Comparison of ENCODE assay signal across 8 cellular contexts in genomic region chr6:113980937-113981554, GRCh38. TPM values are rescaled to one million over a fixed set of nuclear protein-coding genes. Genes with fewer than 3 reads are reported as not detected.
DNase-seq lines count a peak whose midpoint lies in the region; ATAC-seq and TF ChIP-seq lines count a peak whose summit lies in the region.

No MANE protein-coding gene starts in this region.

- intact Hi-C loops in PC-3 (cut with micrococcal nuclease), result no loop called here

- no peak for TF ChIP-seq EP300 in upper lobe of left lung (IDR thresholded peaks at IDR 0.05)

- no peak overlapping the region for H3K4me2 ChIP-seq in PC-3 (ENCODE audit: low read length)

- H4K20me1 ChIP-seq in PC-3 (ENCODE audit: low read length), result no peaks in the 10 kb centered on the region

- TF ChIP-seq CTCF in PC-3 (conservative IDR thresholded peaks at IDR 0.05; ENCODE audit: low read depth, low read length) (peak; percentile 66), fibroblast of the aortic adventitia (IDR thresholded peaks at IDR 0.05; ENCODE audit: insufficient read depth, low read length) (peak; percentile 57), upper lobe of left lung (IDR thresholded peaks at IDR 0.05) (peak in 4 of 6 experiments; percentile 15 to 28 (median 22))

- DNase-seq in Daoy (ENCODE audit: low read depth) (peak; percentile 28), PC-3 (peak; percentile 45), fibroblast of the aortic adventitia (ENCODE audit: low read depth) (peak; percentile 27), upper lobe of left lung (no peak), DMS114 treated with DMSO at 0.1 percent for 48 hours (lab: John Stamatoyannopoulos, UW; ENCODE audit: unreplicated experiment) (no peak)
- no peak for DNase-seq in stimulated activated CD4-positive, alpha-beta T cell treated with anti-CD3 and anti-CD28 coated beads, Interleukin-2, amount 100 ng/mL, for 48 hours

- POLR2A ChIA-PET in PC-3 (lab: Charles Lee; ENCODE audit: unreplicated experiment), result no interaction called here

- ATAC-seq in GM19324 (IDR thresholded peaks at IDR 0.05; ENCODE audit: low FRiP score, unreplicated experiment), result peak; percentile 79
- ATAC-seq in HG03354 (IDR thresholded peaks at IDR 0.05; ENCODE audit: poor library complexity, severe bottlenecking, unreplicated experiment), result peak; percentile 90
- peak; percentile 73 for ATAC-seq in PC-3
- ATAC-seq in upper lobe of left lung (ENCODE audit: low FRiP score in 2 of 2), result peak in 1 of 2 donors; percentile 70

- H3K27me3 ChIP-seq in PC-3 (ENCODE audit: low read length) (no peaks in the 10 kb centered on the region), upper lobe of left lung (no peaks in the 10 kb centered on the region)

- no peak overlapping the region for H3K9ac ChIP-seq in PC-3 (ENCODE audit: low read length)

- no peaks in the 10 kb centered on the region for H3K9me2 ChIP-seq in PC-3 (replicated peaks; ENCODE audit: low read length)

- no TSS peak for BruUV-seq in PC-3 (replicated peaks; lab: Mats Ljungman, UMichigan)

- H3K36me3 ChIP-seq in PC-3 (ENCODE audit: low read depth, low read length) (no peaks in the 10 kb centered on the region), upper lobe of left lung (no peaks in the 10 kb centered on the region)

- H3K4me1 ChIP-seq in PC-3 (ENCODE audit: insufficient read depth, low read length) (no peaks in the 10 kb centered on the region), upper lobe of left lung (no peaks in the 10 kb centered on the region)

- 87 to 95% methylated on average over 4 of the region's 4 CpGs for WGBS in upper lobe of left lung, 2 donors

- H3K27ac ChIP-seq in PC-3 (ENCODE audit: low read length) (no peak overlapping the region), upper lobe of left lung (no peak overlapping the region)

- H2AFZ ChIP-seq in PC-3 (ENCODE audit: low read length), result no peak overlapping the region

- H3F3A ChIP-seq in PC-3 (ENCODE audit: low read length, unreplicated experiment), result no peaks in the 10 kb centered on the region

- H3K4me3 ChIP-seq in PC-3 (ENCODE audit: low read length) (no peak overlapping the region), fibroblast of the aortic adventitia (ENCODE audit: low read depth, low read length) (no peak overlapping the region), upper lobe of left lung (no peak overlapping the region)

- H3K79me2 ChIP-seq in PC-3 (ENCODE audit: low read length), result no peaks in the 10 kb centered on the region

- TF ChIP-seq POLR2A in upper lobe of left lung (IDR thresholded peaks at IDR 0.05), result no peak

- H3K9me3 ChIP-seq in PC-3 (ENCODE audit: low read length) (no peaks in the 10 kb centered on the region), upper lobe of left lung (no peaks in the 10 kb centered on the region)

- CTCF ChIA-PET in PC-3 (lab: Charles Lee), result interaction anchor here (0.6 to 1.2 kb wide), 3 partner anchors 15 to 558 kb away, joined by 3 to 4 read pairs (median 3); no protein-coding TSS in a partner anchor

RNA-seq across cellular contexts. Expression of gene HDAC2, which starts 10.1 kb away (rescaled TPM):
- 88.5 and 89.5 TPM in 2 replicates for total RNA-seq in Daoy (2014; rRNA removed; shearing (Covaris generic))
- total RNA-seq in PC-3 (2014; rRNA removed) (55.3 and 66.1 TPM in 2 replicates), fibroblast of the aortic adventitia (ENCODE audit: low replicate concordance) (77.1 and 176 TPM in 2 replicates), upper lobe of left lung (100 to 1,000 TPM in 1 of 6 donors, 10 to 100 TPM in 5; 19.9 to 125 (median 44.0) TPM)

Comparison
In these comparisons a context has a peak if more than half of its experiments do, and no peak if none do; other contexts are left out.
1. DNase-seq: peak in Daoy (single experiment), PC-3 (single experiment) and fibroblast of the aortic adventitia (single experiment); none in upper lobe of left lung (0 of 2), DMS114 treated with DMSO at 0.1 percent for 48 hours (single experiment) and stimulated activated CD4-positive, alpha-beta T cell treated with anti-CD3 and anti-CD28 coated beads, Interleukin-2, amount 100 ng/mL, for 48 hours (0 of 2).
2. Peak in every context shown above with its lines, with median percentiles within 50 percentile points of each other: CTCF ChIP-seq.